Comparison of ENCODE assay signal across 9 cellular contexts in genomic region chr22:27133951-27134664, GRCh38.
DNase-seq lines count a peak whose midpoint lies in the region; ATAC-seq, FAIRE-seq and TF ChIP-seq lines count a peak whose summit lies in the region.
"Had no signal": no experiment of that assay in that cellular context is flagged by ENCODE, and none has a peak within 500 bp of the region (broad histone marks: within the 10 kb centered on the region; RNA-seq: fewer than 3 reads in every experiment).

No MANE protein-coding gene starts in this region.

- peak overlapping the region; percentile 34 for H3K4me3 Mint-ChIP-seq in osteocyte (ENCODE audit: unreplicated experiment)

- peaks cover 2% of the 10 kb centered on the region for H3K27me3 ChIP-seq in bronchial epithelial cell (ENCODE audit: control insufficient read depth, insufficient read depth, low read length)
- H3K27me3 ChIP-seq: body of pancreas had no signal

- peaks cover 8% of the 10 kb centered on the region for H3K9me3 Mint-ChIP-seq in osteocyte (ENCODE audit: unreplicated experiment)

- no peak for ATAC-seq in GM21528 (IDR thresholded peaks at IDR 0.05; ENCODE audit: low FRiP score, unreplicated experiment)
- no peak for ATAC-seq in HG02884 (IDR thresholded peaks at IDR 0.05; ENCODE audit: unreplicated experiment)
- no peak for ATAC-seq in HG02798 (IDR thresholded peaks at IDR 0.05; ENCODE audit: poor library complexity, unreplicated experiment)
- ATAC-seq: body of pancreas had no signal

- peak; percentile 32 for FAIRE-seq in bronchial epithelial cell (lab: Jason Lieb, UNC)

- H3K4me1 Mint-ChIP-seq in osteocyte (ENCODE audit: unreplicated experiment) = peaks cover 73% of the 10 kb centered on the region

- H3K27me3 Mint-ChIP-seq in osteocyte (ENCODE audit: unreplicated experiment) = no peaks in the 10 kb centered on the region

- H3K27ac Mint-ChIP-seq in osteocyte (ENCODE audit: unreplicated experiment) = peak overlapping the region; percentile 94

- H3K36me3 ChIP-seq in bronchial epithelial cell (ENCODE audit: control insufficient read depth, insufficient read depth, low read length) = no peaks in the 10 kb centered on the region

- H3K4me3 ChIP-seq in bronchial epithelial cell (ENCODE audit: low read depth, low read length) = no peak overlapping the region
- H3K4me3 ChIP-seq: body of pancreas had no signal

- no peaks in the 10 kb centered on the region for H3K36me3 Mint-ChIP-seq in osteocyte (ENCODE audit: unreplicated experiment)

- TF ChIP-seq CTCF in bronchial epithelial cell (IDR thresholded peaks at IDR 0.05; ENCODE audit: insufficient read depth, low read length, severe bottlenecking) (no peak), osteocyte (IDR thresholded peaks at IDR 0.05) (no peak)

- peak; percentile 67 for DNase-seq in GDM1 (lab: John Stamatoyannopoulos, UW)
- DNase-seq in MV-4-11 (lab: John Stamatoyannopoulos, UW) = peak; percentile 91
- peak; percentile 96 for DNase-seq in bronchial epithelial cell (ENCODE audit: low read depth)
- DNase-seq in osteocyte (ENCODE audit: extremely low spot score, unreplicated experiment) = no peak
- no peak for DNase-seq in amygdala (lab: John Stamatoyannopoulos, UW)

Comparison
In these comparisons a context has a peak if more than half of its experiments do, and no peak if none do; other contexts are left out.
1. DNase-seq: peak in GDM1 (single experiment), MV-4-11 (single experiment) and bronchial epithelial cell (single experiment); none in osteocyte (single experiment) and amygdala (0 of 56).